Comparison of ENCODE assay signal across 13 cellular contexts in the genomic region with DNA sequence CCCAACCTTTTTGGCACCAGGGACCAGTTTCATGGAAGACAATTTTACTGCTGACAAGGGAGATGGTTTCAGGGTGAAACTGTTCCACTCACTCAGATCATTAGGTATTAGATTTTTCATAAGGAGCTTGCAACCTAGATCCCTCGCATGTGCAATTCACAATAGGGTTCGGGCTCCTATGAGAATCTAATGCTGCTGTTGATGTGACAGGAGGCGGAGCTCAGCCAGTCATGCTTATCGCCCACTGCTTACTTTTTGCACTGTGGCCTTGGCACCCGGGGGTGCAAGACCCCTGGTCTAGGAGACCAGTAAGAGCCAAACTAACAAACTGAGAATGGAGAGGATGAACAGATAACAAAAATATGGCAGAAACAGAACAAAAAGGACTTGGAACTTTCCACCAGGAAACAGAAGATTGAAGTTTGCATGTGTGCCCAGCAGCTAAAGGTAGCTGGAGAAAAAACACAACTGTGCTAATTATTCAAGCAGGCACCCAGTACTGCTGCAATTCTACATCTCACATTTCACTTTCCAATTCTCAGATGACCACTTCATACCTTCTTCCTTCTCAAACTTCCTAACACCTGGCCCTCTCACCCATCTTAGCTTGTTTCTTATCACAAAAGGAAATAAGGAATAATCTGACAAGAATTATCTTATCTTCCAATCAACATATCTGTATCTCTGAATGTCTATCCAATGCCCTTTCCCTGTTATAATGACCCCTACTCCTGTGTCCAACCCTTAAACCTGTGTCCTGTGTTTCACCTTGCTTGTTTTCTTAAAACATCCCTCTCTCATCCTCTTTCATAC. TPM values are rescaled to one million over a fixed set of nuclear protein-coding genes. Genes with fewer than 3 reads are reported as not detected.
A peak's percentile ranks its signal among the peaks of the same experiment; 100 is the strongest.
DNase-seq lines count a peak whose midpoint lies in the region; ATAC-seq and TF ChIP-seq lines count a peak whose summit lies in the region.
"Had no signal": no experiment of that assay in that cellular context is flagged by ENCODE, and none has a peak within 500 bp of the region (broad histone marks: within the 10 kb centered on the region; RNA-seq: fewer than 3 reads in every experiment).

No MANE protein-coding gene starts in this region.

- no peak overlapping the region for H3K27ac ChIP-seq in H9 (ENCODE audit: insufficient read length, low read depth, low read length)
- H3K27ac ChIP-seq: coronary artery, parathyroid adenoma had no signal

- intact Hi-C loops in Right ventricle myocardium inferior (cut with DNase I): no loop called here

- peaks cover 13% of the 10 kb centered on the region for H3K36me3 Mint-ChIP-seq in activated T-cell treated with anti-CD3 and anti-CD28 coated beads, Interleukin-2, amount 50 U/mL, for 4 hours (ENCODE audit: insufficient read depth)
- no peaks in the 10 kb centered on the region; a peak in 3 of 7 replicates for H3K36me3 Mint-ChIP-seq in H9 (ENCODE audit: insufficient read depth in 1 of 3, low read depth in 3 of 3)
- H3K36me3 Mint-ChIP-seq in activated naive CD8-positive, alpha-beta T cell: peaks cover 13% of the 10 kb centered on the region

- no peaks in the 10 kb centered on the region for H4K20me1 ChIP-seq in H9 (ENCODE audit: control insufficient read depth, insufficient read depth, insufficient read length)

- no peak overlapping the region for H2BK5ac ChIP-seq in H9 (ENCODE audit: insufficient read length, low read length)

- no peak overlapping the region for H3K4me3 ChIP-seq in skeletal muscle satellite cell (ENCODE audit: low read length)
- H3K4me3 ChIP-seq: coronary artery had no signal

- H3K27me3 Mint-ChIP-seq in activated T-cell treated with anti-CD3 and anti-CD28 coated beads, Interleukin-2, amount 50 U/mL, for 4 hours (ENCODE audit: low read depth): no peaks in the 10 kb centered on the region
- H3K27me3 Mint-ChIP-seq in H9 (ENCODE audit: low read depth): no peaks in the 10 kb centered on the region
- H3K27me3 Mint-ChIP-seq in activated naive CD8-positive, alpha-beta T cell: no peaks in the 10 kb centered on the region

- peaks cover 38% of the 10 kb centered on the region; the same call in 1 of the 2 replicates for H3K79me2 ChIP-seq in H9 (ENCODE audit: insufficient read depth, low read length)

- peaks cover 6% of the 10 kb centered on the region for H3K79me1 ChIP-seq in H9 (ENCODE audit: insufficient read depth, low read depth, low read length, poor library complexity, severe bottlenecking)

- peaks cover 70% of the 10 kb centered on the region for H3K4me1 Mint-ChIP-seq in activated T-cell treated with anti-CD3 and anti-CD28 coated beads, Interleukin-2, amount 50 U/mL, for 4 hours (ENCODE audit: low read depth)
- peaks cover 34 to 37% of the 10 kb centered on the region in 2 experiments for H3K4me1 Mint-ChIP-seq in H9
- peaks cover 72% of the 10 kb centered on the region for H3K4me1 Mint-ChIP-seq in activated naive CD8-positive, alpha-beta T cell (ENCODE audit: low read depth)

- H3K18ac ChIP-seq in H9 (ENCODE audit: insufficient read length, low read depth, low read length): no peak overlapping the region

- no peaks in the 10 kb centered on the region for H3K23me2 ChIP-seq in H9 (ENCODE audit: insufficient read length, low read depth, low read length, poor library complexity, severe bottlenecking)

- H3K9me3 Mint-ChIP-seq in activated T-cell treated with anti-CD3 and anti-CD28 coated beads, Interleukin-2, amount 50 U/mL, for 4 hours: no peaks in the 10 kb centered on the region
- no peaks in the 10 kb centered on the region for H3K9me3 Mint-ChIP-seq in H9
- H3K9me3 Mint-ChIP-seq in activated naive CD8-positive, alpha-beta T cell (ENCODE audit: low read depth): no peaks in the 10 kb centered on the region

- DNase-seq in activated T-cell treated with anti-CD3 and anti-CD28 coated beads, Interleukin-2, amount 50 U/mL, for 4 hours: no peak
- no peak for DNase-seq in activated T-cell treated with anti-CD3 and anti-CD28 coated beads, Interleukin-2, amount 50 U/mL, for 1 hour
- no peak for DNase-seq in H9
- no peak for DNase-seq in glomerular visceral epithelial cell (ENCODE audit: extremely low spot score)
- no peak for DNase-seq in Right ventricle myocardium inferior (ENCODE audit: missing footprints)
- no peak for DNase-seq in SW480 (ENCODE audit: low spot score)
- DNase-seq: activated effector memory CD4-positive, alpha-beta T cell treated with anti-CD3 and anti-CD28 coated beads, Interleukin-2, amount 50 U/mL, for 16 hours; NCI-H1092 treated with DMSO at 0.1 percent for 48 hours; stimulated activated CD4-positive, alpha-beta T cell treated with anti-CD3 and anti-CD28 coated beads, Interleukin-2, amount 100 ng/mL, for 24 hours had no signal

- H3K4me1 ChIP-seq in H9 (ENCODE audit: insufficient read depth, low read length): peaks cover 4% of the 10 kb centered on the region; the same call in 1 of the 2 replicates
- H3K4me1 ChIP-seq in skeletal muscle satellite cell (ENCODE audit: control insufficient read depth, insufficient read depth, low read length): peaks cover 31% of the 10 kb centered on the region

- H3K27me3 ChIP-seq in H9 (ENCODE audit: insufficient read depth, low read length): no peaks in the 10 kb centered on the region
- H3K27me3 ChIP-seq in skeletal muscle satellite cell (ENCODE audit: control insufficient read depth, insufficient read depth, low read length): no peaks in the 10 kb centered on the region

- H2AK5ac ChIP-seq in H9 (ENCODE audit: insufficient read length, low read length): no peak overlapping the region

- no peaks in the 10 kb centered on the region for H3K36me3 ChIP-seq in skeletal muscle satellite cell (ENCODE audit: insufficient read depth, low read length)

- no peak overlapping the region for H2BK20ac ChIP-seq in H9 (ENCODE audit: low read depth, low read length, poor library complexity, severe bottlenecking)

- no peak for TF ChIP-seq CTCF in H9 (conservative IDR thresholded peaks at IDR 0.05)

- H3K23ac ChIP-seq in H9 (ENCODE audit: insufficient read length, low read depth, low read length): no peak overlapping the region

- peak overlapping the region; percentile 19 for H3K4me3 Mint-ChIP-seq in activated T-cell treated with anti-CD3 and anti-CD28 coated beads, Interleukin-2, amount 50 U/mL, for 4 hours
- H3K4me3 Mint-ChIP-seq in H9: no peak overlapping the region
- H3K4me3 Mint-ChIP-seq in activated naive CD8-positive, alpha-beta T cell: peak overlapping the region; percentile 36

- no peak overlapping the region for H2BK12ac ChIP-seq in H9 (ENCODE audit: insufficient read length, low read depth, low read length)

- H3K56ac ChIP-seq in H9 (ENCODE audit: insufficient read length, low read depth, low read length): no peak overlapping the region

- no CpG with 5 or more reads among the region's 5 CpGs for WGBS in H9 (ENCODE audit: extremely low coverage, insufficient read length, low lambda C conversion rate)

- H3T11ph ChIP-seq in H9 (ENCODE audit: low read length): no peak overlapping the region

- ATAC-seq in activated T-cell treated with anti-CD3 and anti-CD28 coated beads, Interleukin-2, amount 50 U/mL, for 4 hours: no peak
- ATAC-seq in Right ventricle myocardium inferior: no peak

- H4K91ac ChIP-seq in H9 (ENCODE audit: insufficient read length, low read depth, low read length): no peak overlapping the region

- no peak overlapping the region for H2BK120ac ChIP-seq in H9 (ENCODE audit: low read depth, low read length, poor library complexity, severe bottlenecking)

- H4K8ac ChIP-seq in H9 (replicated peaks; ENCODE audit: insufficient read length, low read depth, low read length): no peak overlapping the region

- H3K14ac ChIP-seq in H9 (ENCODE audit: insufficient read depth, low read length): no peak overlapping the region

- no peak overlapping the region for H2BK15ac ChIP-seq in H9 (ENCODE audit: low read depth, low read length)

- H2AFZ ChIP-seq in H9 (ENCODE audit: low read length): no peak overlapping the region
- H2AFZ ChIP-seq: parathyroid adenoma had no signal

- H3K27ac Mint-ChIP-seq in H9: peak overlapping the region; percentile 43 to 88 (median 62); a peak in 5 of 7 replicates
- peak overlapping the region; percentile 61 for H3K27ac Mint-ChIP-seq in activated naive CD8-positive, alpha-beta T cell

- H3K9me3 ChIP-seq in H9 (ENCODE audit: control insufficient read depth, low read depth, low read length) (no peaks in the 10 kb centered on the region), skeletal muscle satellite cell (replicated peaks; ENCODE audit: low read length) (no peaks in the 10 kb centered on the region)

- H3K4ac ChIP-seq in H9 (ENCODE audit: low read depth, low read length): no peak overlapping the region

- H4K5ac ChIP-seq in H9 (ENCODE audit: insufficient read length, low read depth, low read length): no peak overlapping the region

- no peak overlapping the region for H3K4me2 ChIP-seq in H9 (ENCODE audit: insufficient read depth, insufficient read length, low read length)
- peak overlapping the region; percentile 53 for H3K4me2 ChIP-seq in skeletal muscle satellite cell (ENCODE audit: low read length)

- H3K9ac ChIP-seq in H9 (ENCODE audit: extremely low read depth, insufficient read length, low read length) (no peak overlapping the region), skeletal muscle satellite cell (ENCODE audit: low read depth, low read length) (no peak overlapping the region)
- H3K9ac ChIP-seq: parathyroid adenoma had no signal

RNA-seq across cellular contexts. Expression of a gene that starts 24.8 kb away (rescaled TPM):
- 10 to 100 TPM; 86.5 to 89.9 (median 89.9) TPM for total RNA-seq in activated T-cell treated with anti-CD3 and anti-CD28 coated beads, Interleukin-2, amount 50 U/mL, for 4 hours
- total RNA-seq in H9 (2021) (86.3 and 87.6 TPM in 2 replicates), Right ventricle myocardium inferior (41.2 TPM)
- 73.6 and 75.3 TPM in 2 replicates for total RNA-seq in skeletal muscle satellite cell (2012; rRNA removed)

Comparison
In these comparisons a context has a peak if more than half of its experiments do, and no peak if none do; other contexts are left out.
1. H3K4me3 Mint-ChIP-seq: peak in activated T-cell treated with anti-CD3 and anti-CD28 coated beads, Interleukin-2, amount 50 U/mL, for 4 hours (single experiment) and activated naive CD8-positive, alpha-beta T cell (single experiment); none in H9 (0 of 2).